Comparison of ENCODE assay signal across 11 cellular contexts in genomic region chr7:74230446-74231231, GRCh38. TPM values are rescaled to one million over a fixed set of nuclear protein-coding genes. Genes with fewer than 3 reads are reported as not detected.
DNase-seq lines count a peak whose midpoint lies in the region; ATAC-seq and TF ChIP-seq lines count a peak whose summit lies in the region.
"Had no signal": no experiment of that assay in that cellular context is flagged by ENCODE, and none has a peak within 500 bp of the region (broad histone marks: within the 10 kb centered on the region; RNA-seq: fewer than 3 reads in every experiment).

No MANE protein-coding gene starts in this region.

- peak; percentile 36 for ATAC-seq in GM18909 (IDR thresholded peaks at IDR 0.05; ENCODE audit: poor library complexity, unreplicated experiment)
- ATAC-seq in HG02981 (IDR thresholded peaks at IDR 0.05; ENCODE audit: unreplicated experiment) = peak; percentile 36

- H4K20me1 ChIP-seq in H9 (ENCODE audit: control insufficient read depth, insufficient read depth, insufficient read length) (no peaks in the 10 kb centered on the region), hepatocyte (ENCODE audit: insufficient read depth, poor library complexity, severe bottlenecking) (no peaks in the 10 kb centered on the region)

- POLR2A ChIA-PET in CD8-positive, alpha-beta memory T cell (lab: Charles Lee) = no interaction called here

- no peak overlapping the region for H3K4ac ChIP-seq in H9 (ENCODE audit: low read depth, low read length)

- peak; percentile 19 to 34 for DNase-seq in AML-193 (lab: John Stamatoyannopoulos, UW)
- peak; percentile 46 for DNase-seq in SIG-M5 (lab: John Stamatoyannopoulos, UW)
- no peak for DNase-seq in CD8-positive, alpha-beta memory T cell
- no peak for DNase-seq in H9
- no peak for DNase-seq in hepatocyte (ENCODE audit: low spot score)
- DNase-seq in G401 (ENCODE audit: low spot score) = no peak
- DNase-seq: central memory CD4-positive, alpha-beta T cell; stimulated activated CD4-positive, alpha-beta T cell treated with anti-CD3 and anti-CD28 coated beads, Interleukin-2, amount 100 ng/mL, for 48 hours had no signal

- TF ChIP-seq CTCF in H9 (conservative IDR thresholded peaks at IDR 0.05) (no peak), hepatocyte (IDR thresholded peaks at IDR 0.05; ENCODE audit: poor library complexity) (no peak)

- WGBS in H9 (ENCODE audit: extremely low coverage, insufficient read length, low lambda C conversion rate) = no CpG with 5 or more reads among the region's 15 CpGs
- WGBS in hepatocyte (ENCODE audit: low lambda C conversion rate, missing lambda C conversion rate) = 99% methylated on average over 15 of the region's 15 CpGs

- H3K36me3 ChIP-seq in CD8-positive, alpha-beta memory T cell (ENCODE audit: insufficient read depth, low read length) = no peaks in the 10 kb centered on the region
- no peaks in the 10 kb centered on the region for H3K36me3 ChIP-seq in hepatocyte (replicated peaks; ENCODE audit: insufficient read depth, low read depth)

- no peak overlapping the region for H3K23ac ChIP-seq in H9 (ENCODE audit: insufficient read length, low read depth, low read length)

- CTCF ChIA-PET in CD8-positive, alpha-beta memory T cell (lab: Charles Lee) = interaction anchor here (2.2 kb wide), 1 partner anchor 24 kb away, joined by 7 read pairs; no protein-coding TSS in a partner anchor

- H3K9ac ChIP-seq in H9 (ENCODE audit: extremely low read depth, insufficient read length, low read length) = no peak overlapping the region

- H3K79me2 ChIP-seq in H9 (ENCODE audit: insufficient read depth, low read length) (0 out of 2 replicates have a peak, but pooled peaks cover 2% of the 10 kb centered on the region), hepatocyte (no peaks in the 10 kb centered on the region)

- no peaks in the 10 kb centered on the region for H3K9me2 ChIP-seq in hepatocyte (replicated peaks; ENCODE audit: insufficient read depth)

- no peak overlapping the region for H3K4me3 Mint-ChIP-seq in CD8-positive, alpha-beta memory T cell
- H3K4me3 Mint-ChIP-seq in H9 = no peak overlapping the region

- no peak overlapping the region for H3T11ph ChIP-seq in H9 (ENCODE audit: low read length)

- H3K27me3 Mint-ChIP-seq in CD8-positive, alpha-beta memory T cell = no peaks in the 10 kb centered on the region
- H3K27me3 Mint-ChIP-seq in H9 (ENCODE audit: low read depth) = no peaks in the 10 kb centered on the region; the same call in none of the 2 replicates

- no peak overlapping the region for H2BK120ac ChIP-seq in H9 (ENCODE audit: low read depth, low read length, poor library complexity, severe bottlenecking)

- no peak overlapping the region for H3K27ac ChIP-seq in CD8-positive, alpha-beta memory T cell (ENCODE audit: low read depth, low read length)
- H3K27ac ChIP-seq in H9 (ENCODE audit: insufficient read length, low read depth, low read length) (no peak overlapping the region), hepatocyte (no peak overlapping the region)
- H3K27ac ChIP-seq: vagina had no signal

- no peak overlapping the region for H4K5ac ChIP-seq in H9 (ENCODE audit: insufficient read length, low read depth, low read length)

- peaks cover 7 to 9% (median 8%) of the 10 kb centered on the region in 3 donors for H3K4me1 Mint-ChIP-seq in CD8-positive, alpha-beta memory T cell
- H3K4me1 Mint-ChIP-seq in H9 = no peaks in the 10 kb centered on the region

- no peaks in the 10 kb centered on the region for H3K4me1 ChIP-seq in CD8-positive, alpha-beta memory T cell (ENCODE audit: insufficient read depth, low read length)
- H3K4me1 ChIP-seq in H9 (ENCODE audit: insufficient read depth, low read length) = no peaks in the 10 kb centered on the region
- peaks cover 12% of the 10 kb centered on the region for H3K4me1 ChIP-seq in hepatocyte (ENCODE audit: insufficient read depth)
- H3K4me1 ChIP-seq: vagina had no signal

- in situ Hi-C loops in G401 (cut with HindIII; ENCODE audit: low sequenced_read_pairs) = no loop called here

- H2AFZ ChIP-seq in H9 (ENCODE audit: low read length) = no peak overlapping the region
- no peak overlapping the region for H2AFZ ChIP-seq in hepatocyte

- no peak overlapping the region for H3K56ac ChIP-seq in H9 (ENCODE audit: insufficient read length, low read depth, low read length)

- H3K4me2 ChIP-seq in H9 (ENCODE audit: insufficient read depth, insufficient read length, low read length) (no peak overlapping the region), hepatocyte (no peak overlapping the region)

- no peak overlapping the region for H2AK5ac ChIP-seq in H9 (ENCODE audit: insufficient read length, low read length)

- H4K8ac ChIP-seq in H9 (replicated peaks; ENCODE audit: insufficient read length, low read depth, low read length) = no peak overlapping the region

- H3K14ac ChIP-seq in H9 (ENCODE audit: insufficient read depth, low read length) = no peak overlapping the region

- H3K4me3 ChIP-seq in CD8-positive, alpha-beta memory T cell (ENCODE audit: low read length) = no peak overlapping the region
- no peak overlapping the region for H3K4me3 ChIP-seq in hepatocyte
- H3K4me3 ChIP-seq: vagina had no signal

- H3K9me3 ChIP-seq in CD8-positive, alpha-beta memory T cell (ENCODE audit: low read length) = no peaks in the 10 kb centered on the region
- no peaks in the 10 kb centered on the region for H3K9me3 ChIP-seq in H9 (ENCODE audit: control insufficient read depth, low read depth, low read length)
- no peaks in the 10 kb centered on the region for H3K9me3 ChIP-seq in hepatocyte (ENCODE audit: low read depth)
- H3K9me3 ChIP-seq: vagina had no signal

- H3K23me2 ChIP-seq in H9 (ENCODE audit: insufficient read length, low read depth, low read length, poor library complexity, severe bottlenecking) = peaks cover 3% of the 10 kb centered on the region

- H3K9me3 Mint-ChIP-seq in CD8-positive, alpha-beta memory T cell = no peaks in the 10 kb centered on the region
- H3K9me3 Mint-ChIP-seq in H9 = no peaks in the 10 kb centered on the region; a peak in 1 of 5 replicates

- H2BK20ac ChIP-seq in H9 (ENCODE audit: low read depth, low read length, poor library complexity, severe bottlenecking) = no peak overlapping the region

- H3K27ac Mint-ChIP-seq in CD8-positive, alpha-beta memory T cell = peak overlapping the region in 2 of 8 donors; percentile 29 to 74
- no peak overlapping the region for H3K27ac Mint-ChIP-seq in H9

- no peaks in the 10 kb centered on the region for H3K27me3 ChIP-seq in CD8-positive, alpha-beta memory T cell (ENCODE audit: insufficient read depth, low read length, poor library complexity, severe bottlenecking)
- H3K27me3 ChIP-seq in H9 (ENCODE audit: insufficient read depth, low read length) (no peaks in the 10 kb centered on the region), hepatocyte (no peaks in the 10 kb centered on the region)
- H3K27me3 ChIP-seq: vagina had no signal

- H2BK15ac ChIP-seq in H9 (ENCODE audit: low read depth, low read length) = no peak overlapping the region

- H2BK12ac ChIP-seq in H9 (ENCODE audit: insufficient read length, low read depth, low read length) = no peak overlapping the region

- H2BK5ac ChIP-seq in H9 (ENCODE audit: insufficient read length, low read length) = no peak overlapping the region

- H3K36me3 Mint-ChIP-seq in CD8-positive, alpha-beta memory T cell = peaks cover 0 to 46% (median 12%) of the 10 kb centered on the region in 3 donors
- peaks cover 33 to 80% (median 72%) of the 10 kb centered on the region in 3 experiments; a peak in 6 of 7 replicates for H3K36me3 Mint-ChIP-seq in H9 (ENCODE audit: insufficient read depth in 1 of 3, low read depth in 3 of 3)

- H4K91ac ChIP-seq in H9 (ENCODE audit: insufficient read length, low read depth, low read length) = no peak overlapping the region

- H3K18ac ChIP-seq in H9 (ENCODE audit: insufficient read length, low read depth, low read length) = no peak overlapping the region

- H3K79me1 ChIP-seq in H9 (ENCODE audit: insufficient read depth, low read depth, low read length, poor library complexity, severe bottlenecking) = no peaks in the 10 kb centered on the region

RNA-seq across cellular contexts. Expression of gene LAT2, which starts 20.8 kb away (rescaled TPM):
- 1 to 10 TPM; 1.9 to 2.8 TPM for total RNA-seq in CD8-positive, alpha-beta memory T cell
- polyA plus RNA-seq in CD8-positive, alpha-beta memory T cell = 6.5 TPM
- total RNA-seq in H9 (2021) = 0.50 and 0.66 TPM in 2 replicates
- total RNA-seq in hepatocyte = 0.43 and 0.72 TPM in 2 replicates
- polyA plus RNA-seq in hepatocyte = 0.66 and 1.2 TPM in 2 replicates
- total RNA-seq in G401 (2014; rRNA removed; shearing (Covaris generic)) = not detected in 2 replicates

RNA-seq across cellular contexts. Expression of gene RFC2, which starts 23.6 kb away (rescaled TPM):
- total RNA-seq in CD8-positive, alpha-beta memory T cell = 10 to 100 TPM; 88.9 to 99.4 TPM
- 24.8 TPM for polyA plus RNA-seq in CD8-positive, alpha-beta memory T cell
- 73.6 and 76.6 TPM in 2 replicates for total RNA-seq in H9 (2021)
- 14.6 and 16.8 TPM in 2 replicates for total RNA-seq in hepatocyte
- 21.8 and 25.4 TPM in 2 replicates for polyA plus RNA-seq in hepatocyte
- 40.6 and 47.9 TPM in 2 replicates for total RNA-seq in G401 (2014; rRNA removed; shearing (Covaris generic))

RNA-seq across cellular contexts. Expression of gene EIF4H, which starts 56.5 kb away (rescaled TPM):
- 100 to 1,000 TPM; 346 to 349 TPM for total RNA-seq in CD8-positive, alpha-beta memory T cell
- polyA plus RNA-seq in CD8-positive, alpha-beta memory T cell = 207 TPM
- total RNA-seq in H9 (2021) = 363 and 367 TPM in 2 replicates
- 208 and 217 TPM in 2 replicates for total RNA-seq in hepatocyte
- polyA plus RNA-seq in hepatocyte = 178 and 179 TPM in 2 replicates
- 404 and 445 TPM in 2 replicates for total RNA-seq in G401 (2014; rRNA removed; shearing (Covaris generic))

RNA-seq across cellular contexts. Expression of gene CLIP2, which starts 58.6 kb away (rescaled TPM):
- total RNA-seq in CD8-positive, alpha-beta memory T cell = 1 to 10 TPM; 2.4 to 2.9 TPM
- polyA plus RNA-seq in CD8-positive, alpha-beta memory T cell = 0.94 TPM
- total RNA-seq in H9 (2021) (21.6 and 22.5 TPM in 2 replicates), hepatocyte (28.1 and 28.5 TPM in 2 replicates)
- polyA plus RNA-seq in hepatocyte = 16.8 and 17.9 TPM in 2 replicates
- 33.2 and 34.2 TPM in 2 replicates for total RNA-seq in G401 (2014; rRNA removed; shearing (Covaris generic))

Comparison
In these comparisons a context has a peak if more than half of its experiments do, and no peak if none do; other contexts are left out.
1. DNase-seq: peak in AML-193 (2 of 2) and SIG-M5 (single experiment); none in CD8-positive, alpha-beta memory T cell (0 of 5), H9 (single experiment), hepatocyte (single experiment) and G401 (single experiment).